17 cellular contexts compared by ENCODE assay signal in the genomic region with DNA sequence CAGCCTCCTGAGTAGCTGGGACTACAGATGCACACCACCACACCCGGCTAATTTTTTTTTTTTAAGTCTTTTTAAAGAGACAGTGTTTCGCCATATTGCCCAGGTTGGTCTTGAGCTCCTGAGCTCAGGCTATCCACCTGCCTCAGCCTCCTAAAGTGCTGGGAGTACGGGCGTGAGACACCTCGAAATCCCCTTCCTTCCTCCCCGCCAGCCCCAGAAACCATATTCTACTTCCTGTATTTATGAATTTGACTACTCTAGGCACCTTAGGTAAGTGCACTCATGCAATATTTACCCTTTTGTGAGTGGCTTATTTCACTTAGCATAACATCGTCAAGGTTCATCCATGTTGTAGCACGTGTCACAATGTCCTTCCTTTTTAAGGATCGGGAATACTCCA. TPM values are rescaled to one million over a fixed set of nuclear protein-coding genes. Genes with fewer than 3 reads are reported as not detected.
DNase-seq lines count a peak whose midpoint lies in the region; ATAC-seq and TF ChIP-seq lines count a peak whose summit lies in the region.
"Had no signal": no experiment of that assay in that cellular context is flagged by ENCODE, and none has a peak within 500 bp of the region (broad histone marks: within the 10 kb centered on the region; RNA-seq: fewer than 3 reads in every experiment).

No MANE protein-coding gene starts in this region.

- no peak overlapping the region for H3K27ac ChIP-seq in coronary artery
- H3K27ac ChIP-seq: parathyroid adenoma, skin epidermis, VCaP had no signal

- intact Hi-C loops in cardiac septum (cut with DNase I), result no loop called here
- intact Hi-C loops in left cardiac atrium (cut with DNase I), result no loop called here

- ATAC-seq in left cardiac atrium (no peak), HG02571 (IDR thresholded peaks at IDR 0.05; ENCODE audit: unreplicated experiment) (no peak)
- ATAC-seq: left ventricle myocardium superior; stimulated activated naive CD8-positive, alpha-beta T cell treated with anti-CD3 and anti-CD28 coated beads, Interleukin-15, amount 100 ng/mL, for 72 hours had no signal

- no peak for TF ChIP-seq CTCF in coronary artery (IDR thresholded peaks at IDR 0.05)

- DNase-seq in cardiac septum (ENCODE audit: low spot score) (peak; percentile 41), left cardiac atrium (no peak), NCI-H2029 treated with DMSO at 0.1 percent for 48 hours (lab: John Stamatoyannopoulos, UW) (peak; percentile 42), ecto neural progenitor cell (ENCODE audit: low spot score) (peak; percentile 22), Ammon's horn (ENCODE audit: low spot score) (no peak), coronary artery (ENCODE audit: low spot score) (no peak)
- DNase-seq: AML-193; central memory CD4-positive, alpha-beta T cell; left ventricle myocardium superior; NCI-H187 treated with DMSO at 0.1 percent for 48 hours; NCI-H69; SK-N-SH had no signal

- H3K4me3 ChIP-seq in coronary artery, result no peak overlapping the region
- H3K4me3 ChIP-seq: skin epidermis had no signal

RNA-seq across cellular contexts. Expression of gene LRP8, which starts 6.9 kb away (rescaled TPM):
- total RNA-seq in cardiac septum (2.3 TPM), left cardiac atrium (1 to 10 TPM; 1.7 to 4.1 TPM)

Comparison
In these comparisons a context has a peak if more than half of its experiments do, and no peak if none do; other contexts are left out.
1. DNase-seq: peak in cardiac septum (single experiment), NCI-H2029 treated with DMSO at 0.1 percent for 48 hours (single experiment) and ecto neural progenitor cell (single experiment); none in left cardiac atrium (single experiment), Ammon's horn (single experiment) and coronary artery (single experiment).